11 cellular contexts compared by ENCODE assay signal in genomic region chr17:58279016-58279671, GRCh38. TPM values are rescaled to one million over a fixed set of nuclear protein-coding genes. Genes with fewer than 3 reads are reported as not detected.
DNase-seq lines count a peak whose midpoint lies in the region; ATAC-seq, FAIRE-seq and TF ChIP-seq lines count a peak whose summit lies in the region.
"Had no signal": no experiment of that assay in that cellular context is flagged by ENCODE, and none has a peak within 500 bp of the region (broad histone marks: within the 10 kb centered on the region; RNA-seq: fewer than 3 reads in every experiment).

No MANE protein-coding gene starts in this region.

- no peak overlapping the region for H3K56ac ChIP-seq in H1 (replicated peaks; ENCODE audit: insufficient read length, low read depth, low read length)

- H3K4ac ChIP-seq in H1 (replicated peaks; ENCODE audit: insufficient read length, low read depth, low read length), result no peak overlapping the region

- H3K4me1 ChIP-seq in H1 (replicated peaks in 1 of 4; ENCODE audit: control insufficient read depth in 3 of 4, insufficient read depth in 4 of 4, low read length in 3 of 4) (peaks cover 0 to 5% (median 2%) of the 10 kb centered on the region in 4 experiments; a peak in 4 of 7 replicates), lung (ENCODE audit: control insufficient read depth in 2 of 2, insufficient read depth in 2 of 2, low read length in 2 of 2) (no peaks in the 10 kb centered on the region), thoracic aorta (ENCODE audit: control insufficient read depth in 1 of 2, low read depth in 2 of 2) (peaks cover 0 to 14% of the 10 kb centered on the region in 2 donors)

- H2BK12ac ChIP-seq in H1 (ENCODE audit: low read depth, low read length), result no peak overlapping the region

- WGBS in H1 (ENCODE audit: extremely low coverage in 1 of 2, insufficient coverage in 1 of 2, insufficient read length in 1 of 2, insufficient replicate concordance in 2 of 2, low coverage in 1 of 2, low lambda C conversion rate in 2 of 2, missing lambda C conversion rate in 1 of 2), 2 experiments, result 87% methylated on average over 55 of the region's 59 CpGs; no CpG with 5 or more reads in 1 of the 2 experiments
- 11 to 15% methylated on average over 55 to 59 of the region's 59 CpGs for WGBS in lung, 2 donors

- H2BK15ac ChIP-seq in H1 (ENCODE audit: low read length), result peak overlapping the region; percentile 95; the same call in 1 of the 2 replicates

- POLR2A ChIA-PET in activated CD8-positive, alpha-beta T cell treated with anti-CD3 and anti-CD28 coated beads for 36 hours (lab: Charles Lee), result no interaction called here
- POLR2A ChIA-PET in activated CD8-positive, alpha-beta T cell treated with anti-CD3 and anti-CD28 coated beads, Interleukin-2, amount 10 ng/mL, durations not matched to agents 7 days and 5 days (lab: Charles Lee), result no interaction called here
- POLR2A ChIA-PET in H1 (lab: Charles Lee; ENCODE audit: partially characterized antibody), result no interaction called here

- H3K14ac ChIP-seq in H1 (ENCODE audit: insufficient read length), result no peak overlapping the region

- H3K9me3 ChIP-seq in H1 (ENCODE audit: insufficient read depth in 2 of 2, low read depth in 1 of 2, low read length in 1 of 2) (no peaks in the 10 kb centered on the region), lung (ENCODE audit: control insufficient read depth in 2 of 2, insufficient read depth in 1 of 2, low read length in 1 of 2) (peaks cover 0 to 1% of the 10 kb centered on the region in 2 donors), thoracic aorta (no peaks in the 10 kb centered on the region)

- no peak overlapping the region for H3K4me3 Mint-ChIP-seq in activated CD8-positive, alpha-beta T cell treated with anti-CD3 and anti-CD28 coated beads for 36 hours
- H3K4me3 Mint-ChIP-seq in activated CD8-positive, alpha-beta T cell treated with anti-CD3 and anti-CD28 coated beads, Interleukin-2, amount 10 ng/mL, durations not matched to agents 7 days and 5 days, result no peak overlapping the region
- H3K4me3 Mint-ChIP-seq: activated B cell treated with CpG ODN at 0.5 μM for 24 hours had no signal

- no peak overlapping the region for H4K5ac ChIP-seq in H1 (ENCODE audit: insufficient read length, low read depth, low read length)

- no peaks in the 10 kb centered on the region for H4K20me1 ChIP-seq in H1 (replicated peaks in 1 of 2; ENCODE audit: control insufficient read depth in 1 of 2, insufficient read depth in 2 of 2, low read length in 2 of 2)

- peaks cover 4% of the 10 kb centered on the region for H3K4me1 Mint-ChIP-seq in activated CD8-positive, alpha-beta T cell treated with anti-CD3 and anti-CD28 coated beads for 36 hours (ENCODE audit: low read depth)
- peaks cover 6% of the 10 kb centered on the region for H3K4me1 Mint-ChIP-seq in activated CD8-positive, alpha-beta T cell treated with anti-CD3 and anti-CD28 coated beads, Interleukin-2, amount 10 ng/mL, durations not matched to agents 7 days and 5 days (ENCODE audit: low read depth)

- no peak overlapping the region for H3K27ac Mint-ChIP-seq in activated CD8-positive, alpha-beta T cell treated with anti-CD3 and anti-CD28 coated beads for 36 hours
- H3K27ac Mint-ChIP-seq in activated CD8-positive, alpha-beta T cell treated with anti-CD3 and anti-CD28 coated beads, Interleukin-2, amount 10 ng/mL, durations not matched to agents 7 days and 5 days, result no peak overlapping the region
- H3K27ac Mint-ChIP-seq: activated B cell treated with CpG ODN at 0.5 μM for 24 hours had no signal

- H3K36me3 Mint-ChIP-seq in activated CD8-positive, alpha-beta T cell treated with anti-CD3 and anti-CD28 coated beads for 36 hours (ENCODE audit: low read depth), result no peaks in the 10 kb centered on the region
- H3K36me3 Mint-ChIP-seq in activated CD8-positive, alpha-beta T cell treated with anti-CD3 and anti-CD28 coated beads, Interleukin-2, amount 10 ng/mL, durations not matched to agents 7 days and 5 days (ENCODE audit: low read depth), result no peaks in the 10 kb centered on the region

- intact Hi-C loops in activated CD8-positive, alpha-beta T cell treated with anti-CD3 and anti-CD28 coated beads for 36 hours (cut with micrococcal nuclease), result no loop called here

- H3K9ac ChIP-seq in H1 (replicated peaks in 1 of 4; ENCODE audit: extremely low read depth in 1 of 4, low read depth in 3 of 4, low read length in 3 of 4), result no peak overlapping the region

- no peaks in the 10 kb centered on the region for H3K9me3 Mint-ChIP-seq in activated CD8-positive, alpha-beta T cell treated with anti-CD3 and anti-CD28 coated beads for 36 hours
- H3K9me3 Mint-ChIP-seq in activated CD8-positive, alpha-beta T cell treated with anti-CD3 and anti-CD28 coated beads, Interleukin-2, amount 10 ng/mL, durations not matched to agents 7 days and 5 days (ENCODE audit: insufficient read depth), result no peaks in the 10 kb centered on the region
- H3K9me3 Mint-ChIP-seq: activated B cell treated with CpG ODN at 0.5 μM for 24 hours had no signal

- no peak overlapping the region; a peak in 1 of 4 replicates for H3K4me2 ChIP-seq in H1 (ENCODE audit: insufficient read depth in 1 of 2, low read depth in 2 of 2, low read length in 2 of 2)

- H2BK5ac ChIP-seq in H1 (ENCODE audit: low read depth, low read length), result 0 out of 2 replicates have a peak overlapping the region, but pooled peaks have one; percentile 21

- H3K27me3 ChIP-seq in H1 (replicated peaks in 1 of 4; ENCODE audit: control insufficient read depth in 3 of 4, extremely low read depth in 1 of 4, insufficient read depth in 3 of 4, low read length in 3 of 4) (peaks cover 0 to 8% (median 0%) of the 10 kb centered on the region in 4 experiments; a peak in 3 of 7 replicates), lung (ENCODE audit: control insufficient read depth, insufficient read depth) (no peaks in the 10 kb centered on the region), thoracic aorta (replicated peaks; ENCODE audit: insufficient read depth) (no peaks in the 10 kb centered on the region)

- peak; percentile 17 for ATAC-seq in activated CD8-positive, alpha-beta T cell treated with anti-CD3 and anti-CD28 coated beads for 36 hours
- no peak for ATAC-seq in activated CD8-positive, alpha-beta T cell treated with anti-CD3 and anti-CD28 coated beads, Interleukin-2, amount 10 ng/mL, durations not matched to agents 7 days and 5 days
- ATAC-seq in lung (ENCODE audit: insufficient read depth, low FRiP score), result peak; percentile 9
- no peak for ATAC-seq in thoracic aorta (ENCODE audit: insufficient number of reproducible peaks, low FRiP score, low read depth)

- H3K79me2 ChIP-seq in H1 (ENCODE audit: control insufficient read depth in 1 of 2, insufficient read depth in 2 of 2, low read length in 2 of 2), result no peaks in the 10 kb centered on the region

- peaks cover 14% of the 10 kb centered on the region for H3K27me3 Mint-ChIP-seq in activated CD8-positive, alpha-beta T cell treated with anti-CD3 and anti-CD28 coated beads for 36 hours
- peaks cover 12% of the 10 kb centered on the region for H3K27me3 Mint-ChIP-seq in activated CD8-positive, alpha-beta T cell treated with anti-CD3 and anti-CD28 coated beads, Interleukin-2, amount 10 ng/mL, durations not matched to agents 7 days and 5 days (ENCODE audit: low read depth)

- no peak overlapping the region for H3K18ac ChIP-seq in H1 (ENCODE audit: extremely low read depth, low read length)

- TF ChIP-seq EP300 in H1 (IDR thresholded peaks at IDR 0.05; ENCODE audit: borderline replicate concordance in 1 of 2, low read depth in 2 of 2, low read length in 2 of 2), result no peak

- H3K23ac ChIP-seq in H1 (ENCODE audit: insufficient read length), result no peak overlapping the region

- CTCF ChIA-PET in activated CD8-positive, alpha-beta T cell treated with anti-CD3 and anti-CD28 coated beads for 36 hours (lab: Charles Lee), result interaction anchor here (2.0 kb wide), 1 partner anchor 25 kb away, joined by 7 read pairs; no protein-coding TSS in a partner anchor
- CTCF ChIA-PET in activated CD8-positive, alpha-beta T cell treated with anti-CD3 and anti-CD28 coated beads, Interleukin-2, amount 10 ng/mL, durations not matched to agents 7 days and 5 days (lab: Charles Lee), result interaction anchor here (1.4 kb wide), 1 partner anchor 38 kb away, joined by 7 read pairs; no protein-coding TSS in a partner anchor
- CTCF ChIA-PET in H1 (lab: Charles Lee; ENCODE audit: partially characterized antibody), result interaction anchor here (0.6 to 7.9 kb wide), 12 partner anchors 10 to 357 kb away, joined by 3 to 75 read pairs (median 6); partner anchors contain the start of gene RNF43

- H3K27ac ChIP-seq in H1 (ENCODE audit: low read depth, low read length) (no peak overlapping the region), lung (ENCODE audit: low read depth in 1 of 2, low read length in 1 of 2) (no peak overlapping the region), thoracic aorta (no peak overlapping the region)

- H3K79me1 ChIP-seq in H1 (ENCODE audit: low read depth, low read length), result no peaks in the 10 kb centered on the region

- H4K91ac ChIP-seq in H1 (replicated peaks; ENCODE audit: insufficient read length, low read length), result peak overlapping the region; percentile 61

- H3K36me3 ChIP-seq in H1 (ENCODE audit: control insufficient read depth in 2 of 4, insufficient read depth in 4 of 4, low read length in 3 of 4) (no peaks in the 10 kb centered on the region), lung (ENCODE audit: control insufficient read depth in 2 of 2, insufficient read depth in 2 of 2, low read length in 2 of 2) (no peaks in the 10 kb centered on the region), thoracic aorta (no peaks in the 10 kb centered on the region)

- no peak for TF ChIP-seq RAD21 in H1 (IDR thresholded peaks at IDR 0.05 in 1 of 2, conservative IDR thresholded peaks at IDR 0.05 in 1 of 2; ENCODE audit: low read depth in 2 of 2, low read length in 2 of 2)

- peak overlapping the region; percentile 7; the same call in 1 of the 2 replicates for H2AFZ ChIP-seq in H1 (ENCODE audit: low read length)

- H2BK120ac ChIP-seq in H1 (replicated peaks; ENCODE audit: low read depth, low read length), result no peak overlapping the region

- no peak for TF ChIP-seq CTCF in activated CD8-positive, alpha-beta T cell treated with anti-CD3 and anti-CD28 coated beads for 36 hours (IDR thresholded peaks at IDR 0.05)
- no peak for TF ChIP-seq CTCF in H1 (IDR thresholded peaks at IDR 0.05; ENCODE audit: control extremely low read depth in 1 of 3, insufficient read depth in 1 of 3, low read depth in 1 of 3, low read length in 3 of 3)
- no peak for TF ChIP-seq CTCF in lung (IDR thresholded peaks at IDR 0.05; ENCODE audit: control extremely low read depth, extremely low read depth)
- TF ChIP-seq CTCF in thoracic aorta (IDR thresholded peaks at IDR 0.05), result no peak
- TF ChIP-seq CTCF in GM20000 (IDR thresholded peaks at IDR 0.05; ENCODE audit: extremely low read depth, missing control alignments), result no peak

- DNase-seq in activated CD8-positive, alpha-beta T cell treated with anti-CD3 and anti-CD28 coated beads for 36 hours, result no peak
- no peak for DNase-seq in activated CD8-positive, alpha-beta T cell treated with anti-CD3 and anti-CD28 coated beads, Interleukin-2, amount 10 ng/mL, durations not matched to agents 7 days and 5 days
- DNase-seq in H1 (ENCODE audit: low read depth in 1 of 2, low spot score in 2 of 2) (no peak), lung (ENCODE audit: low spot score) (peak; percentile 43), thoracic aorta (ENCODE audit: low spot score) (no peak), GM20000 (ENCODE audit: low spot score) (no peak), NCI-H2029 (lab: John Stamatoyannopoulos, UW) (no peak), T-helper 1 cell (no peak)
- DNase-seq: activated B cell treated with CpG ODN at 0.5 μM for 24 hours, glutamatergic neuron had no signal

- H4K8ac ChIP-seq in H1 (ENCODE audit: extremely low read depth, insufficient read depth, low read length), result no peak overlapping the region

- no peaks in the 10 kb centered on the region for H3K23me2 ChIP-seq in H1 (ENCODE audit: low read depth, low read length)

- H2AK5ac ChIP-seq in H1 (ENCODE audit: low read depth, low read length), result no peak overlapping the region

- H2BK20ac ChIP-seq in H1 (ENCODE audit: low read length), result no peak overlapping the region

- no peak overlapping the region for H3K4me3 ChIP-seq in H1 (ENCODE audit: extremely low read depth in 1 of 4, insufficient read depth in 2 of 4, low read depth in 3 of 4, low read length in 4 of 4)
- no peak overlapping the region for H3K4me3 ChIP-seq in lung
- peak overlapping the region; percentile 64 for H3K4me3 ChIP-seq in thoracic aorta

- FAIRE-seq in H1 (lab: Jason Lieb, UNC), result no peak

- TF ChIP-seq POLR2A in H1 (IDR thresholded peaks at IDR 0.05; ENCODE audit: control extremely low read depth in 1 of 2, low read depth in 2 of 2, low read length in 2 of 2), result no peak

RNA-seq across cellular contexts. Expression of gene MPO, which starts 1.6 kb away (rescaled TPM):
- total RNA-seq in activated CD8-positive, alpha-beta T cell treated with anti-CD3 and anti-CD28 coated beads for 36 hours, result not detected
- total RNA-seq in activated CD8-positive, alpha-beta T cell treated with anti-CD3 and anti-CD28 coated beads, Interleukin-2, amount 10 ng/mL, durations not matched to agents 7 days and 5 days, result not detected
- 0.74 TPM in 1 of 2 replicates, not detected in the other for total RNA-seq in H1 (2021; fragmentation: NEBNext Ultra II Directional; extraction: Animal tissue kit (Norgen Biotek cat#: 25700))
- polyA plus RNA-seq in H1 (2011; rRNA removed) (0.06 and 0.13 TPM in 2 replicates), lung (10 to 100 TPM in 1 of 2 donors, under 1 TPM in 1; 0.79 to 10.8 TPM)
- 0.08 TPM for polyA plus RNA-seq in H1 (2011; cell fraction: cytosol; rRNA removed)
- polyA plus RNA-seq in H1 (2011; cell fraction: nucleus; rRNA removed), result 0.61 TPM
- not detected in 4 replicates for polyA plus RNA-seq in H1 (2012, experiment 1 of 2)
- polyA plus RNA-seq in H1 (2012, experiment 2 of 2), result 0.04 TPM
- 0.04 TPM for polyA plus RNA-seq in H1 (2013, experiment 1 of 2)
- 0.09 TPM for polyA plus RNA-seq in H1 (2013, experiment 2 of 2)
- not detected in 2 replicates for polyA minus RNA-seq in H1 (2011; rRNA and poly(A)+ RNA removed)
- not detected for polyA minus RNA-seq in H1 (2011; cell fraction: cytosol; rRNA and poly(A)+ RNA removed)
- polyA minus RNA-seq in H1 (2011; cell fraction: nucleus; rRNA and poly(A)+ RNA removed), result not detected
- total RNA-seq in lung (10 to 100 TPM in 1 of 2 donors, 1 to 10 TPM in 1; 2.5 to 62.0 TPM), thoracic aorta (under 1 TPM in 1 of 2 donors, not detected in 1; 0.14 TPM)
- total RNA-seq: A673, activated B cell treated with CpG ODN at 0.5 μM for 24 hours had no signal

RNA-seq across cellular contexts. Expression of gene LPO, which starts 40.8 kb away (rescaled TPM):
- total RNA-seq in activated CD8-positive, alpha-beta T cell treated with anti-CD3 and anti-CD28 coated beads for 36 hours, result not detected
- not detected for total RNA-seq in activated CD8-positive, alpha-beta T cell treated with anti-CD3 and anti-CD28 coated beads, Interleukin-2, amount 10 ng/mL, durations not matched to agents 7 days and 5 days
- 0.44 and 0.52 TPM in 2 replicates for total RNA-seq in H1 (2021; fragmentation: NEBNext Ultra II Directional; extraction: Animal tissue kit (Norgen Biotek cat#: 25700))
- polyA plus RNA-seq in H1 (2011; rRNA removed), result 0.38 and 0.46 TPM in 2 replicates
- 0.40 TPM for polyA plus RNA-seq in H1 (2011; cell fraction: cytosol; rRNA removed)
- 0.23 TPM for polyA plus RNA-seq in H1 (2011; cell fraction: nucleus; rRNA removed)
- polyA plus RNA-seq in H1 (2012, experiment 1 of 2), result 0.17 to 0.61 TPM (median 0.40 TPM) in 4 replicates
- 0.17 TPM for polyA plus RNA-seq in H1 (2012, experiment 2 of 2)
- polyA plus RNA-seq in H1 (2013, experiment 1 of 2), result 0.20 TPM
- 0.26 TPM for polyA plus RNA-seq in H1 (2013, experiment 2 of 2)
- 0.51 and 0.85 TPM in 2 replicates for polyA minus RNA-seq in H1 (2011; rRNA and poly(A)+ RNA removed)
- not detected for polyA minus RNA-seq in H1 (2011; cell fraction: cytosol; rRNA and poly(A)+ RNA removed)
- not detected for polyA minus RNA-seq in H1 (2011; cell fraction: nucleus; rRNA and poly(A)+ RNA removed)
- total RNA-seq in lung, result under 1 TPM in 1 of 2 donors, not detected in 1; 0.15 TPM
- under 1 TPM in 1 of 2 donors, not detected in 1; 0.26 TPM for polyA plus RNA-seq in lung
- total RNA-seq in thoracic aorta, result not detected
- total RNA-seq: activated B cell treated with CpG ODN at 0.5 μM for 24 hours had no signal

RNA-seq across cellular contexts. Expression of gene TSPOAP1, which starts 49.5 kb away (rescaled TPM):
- 10 to 100 TPM; 21.1 to 24.1 TPM for total RNA-seq in activated CD8-positive, alpha-beta T cell treated with anti-CD3 and anti-CD28 coated beads for 36 hours
- total RNA-seq in activated CD8-positive, alpha-beta T cell treated with anti-CD3 and anti-CD28 coated beads, Interleukin-2, amount 10 ng/mL, durations not matched to agents 7 days and 5 days, result 10 to 100 TPM; 45.8 to 51.5 TPM
- 9.2 and 9.8 TPM in 2 replicates for total RNA-seq in H1 (2021; fragmentation: NEBNext Ultra II Directional; extraction: Animal tissue kit (Norgen Biotek cat#: 25700))
- polyA plus RNA-seq in H1 (2011; rRNA removed) (7.6 and 9.8 TPM in 2 replicates), lung (10 to 100 TPM in 1 of 2 donors, 1 to 10 TPM in 1; 7.0 to 17.1 TPM)
- 13.8 TPM for polyA plus RNA-seq in H1 (2011; cell fraction: cytosol; rRNA removed)
- polyA plus RNA-seq in H1 (2011; cell fraction: nucleus; rRNA removed), result 69.7 TPM
- 14.7 to 18.9 TPM (median 15.9 TPM) in 4 replicates for polyA plus RNA-seq in H1 (2012, experiment 1 of 2)
- 6.2 TPM for polyA plus RNA-seq in H1 (2012, experiment 2 of 2)
- polyA plus RNA-seq in H1 (2013, experiment 1 of 2), result 4.8 TPM
- polyA plus RNA-seq in H1 (2013, experiment 2 of 2), result 4.1 TPM
- 2.9 and 6.6 TPM in 2 replicates for polyA minus RNA-seq in H1 (2011; rRNA and poly(A)+ RNA removed)
- polyA minus RNA-seq in H1 (2011; cell fraction: cytosol; rRNA and poly(A)+ RNA removed), result 5.8 TPM
- polyA minus RNA-seq in H1 (2011; cell fraction: nucleus; rRNA and poly(A)+ RNA removed), result 8.9 TPM
- total RNA-seq in lung (10 to 100 TPM; 19.3 to 23.5 TPM), thoracic aorta (10 to 100 TPM; 22.6 to 26.3 TPM)

Comparison
In these comparisons a context has a peak if more than half of its experiments do, and no peak if none do; other contexts are left out.
1. ATAC-seq: peak in activated CD8-positive, alpha-beta T cell treated with anti-CD3 and anti-CD28 coated beads for 36 hours (single experiment) and lung (single experiment); none in activated CD8-positive, alpha-beta T cell treated with anti-CD3 and anti-CD28 coated beads, Interleukin-2, amount 10 ng/mL, durations not matched to agents 7 days and 5 days (single experiment) and thoracic aorta (single experiment).